In genomic region chr22:50260801-50261614, GRCh38 we compare ENCODE assay signal across 1 cellular context.
A peak's percentile ranks its signal among the peaks of the same experiment; 100 is the strongest.
TF ChIP-seq lines count a peak whose summit lies in the region.

No MANE protein-coding gene starts in this region.

TF ChIP-seq in H1, 55 proteins besides CTCF, POLR2A, EP300 and RAD21:
- TF ChIP-seq BACH1 (IDR thresholded peaks at IDR 0.05; ENCODE audit: low read length) (no peak), E2F6 (IDR thresholded peaks at IDR 0.05) (peak; percentile 75), CREB1 (IDR thresholded peaks at IDR 0.05) (no peak), EZH2 (IDR thresholded peaks at IDR 0.05; ENCODE audit: low read depth, low read length, severe bottlenecking) (peak; percentile 64), NRF1 (IDR thresholded peaks at IDR 0.05; ENCODE audit: low read depth, low read length) (0 out of 2 replicates have a peak, but pooled peaks have one; percentile 11), KDM4A (IDR thresholded peaks at IDR 0.05; ENCODE audit: low read depth, low read length, severe bottlenecking) (peak; percentile 82), SUZ12 (IDR thresholded peaks at IDR 0.05; ENCODE audit: low read length) (peak; percentile 66; the same call in 1 of the 2 replicates), MAFK (IDR thresholded peaks at IDR 0.05; ENCODE audit: low read depth, low read length) (no peak), MAX (IDR thresholded peaks at IDR 0.05) (peak; percentile 89), USF2 (IDR thresholded peaks at IDR 0.05; ENCODE audit: low read length) (no peak)
